ENCODE assay signal across 21 cellular contexts in genomic region chr12:11577658-11578260, GRCh38.
DNase-seq lines count a peak whose midpoint lies in the region; ATAC-seq, FAIRE-seq and TF ChIP-seq lines count a peak whose summit lies in the region.
"Had no signal": no experiment of that assay in that cellular context is flagged by ENCODE, and none has a peak within 500 bp of the region (broad histone marks: within the 10 kb centered on the region; RNA-seq: fewer than 3 reads in every experiment).

No MANE protein-coding gene starts in this region.

- peaks cover 0 to 6% of the 10 kb centered on the region in 2 donors for H3K36me3 Mint-ChIP-seq in CD14-positive monocyte

- no peak overlapping the region for H3K27ac Mint-ChIP-seq in CD14-positive monocyte
- H3K27ac Mint-ChIP-seq: naive thymus-derived CD8-positive, alpha-beta T cell had no signal

- H3K9ac ChIP-seq in smooth muscle cell (ENCODE audit: low read depth), result no peak overlapping the region

- DNase-seq in AG10803 (ENCODE audit: low read depth), result peak; percentile 17
- DNase-seq in GM12892 (ENCODE audit: insufficient read length), result no peak
- no peak for DNase-seq in RWPE2 (ENCODE audit: low spot score)
- peak; percentile 54 to 73 for DNase-seq in foreskin keratinocyte
- no peak for DNase-seq in CD14-positive monocyte (ENCODE audit: low spot score)
- DNase-seq in smooth muscle cell (lab: John Stamatoyannopoulos, UW; ENCODE audit: unreplicated experiment), result no peak
- DNase-seq: activated effector memory CD4-positive, alpha-beta T cell treated with Interleukin-2 at 50 U/mL for 16 hours; DMS 273 treated with DMSO at 0.1 percent for 48 hours; dorsolateral prefrontal cortex; GDM1; left cardiac atrium; naive thymus-derived CD8-positive, alpha-beta T cell; NCI-H1417; NCI-H510A treated with DMSO at 0.1 percent for 48 hours; ovary; right lobe of liver; SHP77; substantia nigra had no signal

- no peaks in the 10 kb centered on the region for H3K79me2 ChIP-seq in smooth muscle cell (ENCODE audit: low read depth)

- no peak for TF ChIP-seq POLR2A in GM12892 (IDR thresholded peaks at IDR 0.05; ENCODE audit: low read depth, low read length)

- H3K36me3 ChIP-seq in RWPE2 (ENCODE audit: low read depth) (no peaks in the 10 kb centered on the region), smooth muscle cell (ENCODE audit: low read depth) (no peaks in the 10 kb centered on the region)
- H3K36me3 ChIP-seq: ovary, right lobe of liver had no signal

- FAIRE-seq in GM12892 (lab: Jason Lieb, UNC), result peak; percentile 81

- peaks cover 45% of the 10 kb centered on the region for H3K4me1 Mint-ChIP-seq in CD14-positive monocyte

- H3K27me3 ChIP-seq in RWPE2 (ENCODE audit: insufficient read depth, poor library complexity, severe bottlenecking), result no peaks in the 10 kb centered on the region
- peaks cover 10% of the 10 kb centered on the region for H3K27me3 ChIP-seq in foreskin keratinocyte
- H3K27me3 ChIP-seq in smooth muscle cell (ENCODE audit: low read depth), result no peaks in the 10 kb centered on the region
- H3K27me3 ChIP-seq: dorsolateral prefrontal cortex, ovary, right lobe of liver had no signal

- H3K27me3 Mint-ChIP-seq in CD14-positive monocyte (ENCODE audit: low read depth in 3 of 3), result peaks cover 0 to 3% (median 0%) of the 10 kb centered on the region in 3 donors
- H3K27me3 Mint-ChIP-seq: activated CD4-positive, alpha-beta T cell treated with anti-CD3 and anti-CD28 coated beads for 36 hours had no signal

- no peak overlapping the region for H3K4me3 Mint-ChIP-seq in CD14-positive monocyte
- H3K4me3 Mint-ChIP-seq: activated CD4-positive, alpha-beta T cell treated with anti-CD3 and anti-CD28 coated beads for 36 hours; naive thymus-derived CD8-positive, alpha-beta T cell had no signal

- intact Hi-C loops in CD14-positive monocyte (cut with micrococcal nuclease), result loop anchor here in 1 of 2 donors (10.0 kb wide), 1 partner anchor 1137 kb away; the partner anchor contains the start of gene CDKN1B

- peaks cover 9% of the 10 kb centered on the region for H3F3A ChIP-seq in smooth muscle cell (ENCODE audit: low read depth)

- no peak overlapping the region for H3K27ac ChIP-seq in RWPE2 (ENCODE audit: poor library complexity, severe bottlenecking)
- no peak overlapping the region for H3K27ac ChIP-seq in foreskin keratinocyte
- H3K27ac ChIP-seq in smooth muscle cell (ENCODE audit: low read depth), result no peak overlapping the region
- H3K27ac ChIP-seq: dorsolateral prefrontal cortex, ovary, right lobe of liver had no signal

- no peak overlapping the region for H3K4me3 ChIP-seq in AG10803 (ENCODE audit: low read length)
- no peak overlapping the region for H3K4me3 ChIP-seq in RWPE2 (ENCODE audit: severe bottlenecking)
- no peak overlapping the region for H3K4me3 ChIP-seq in smooth muscle cell
- H3K4me3 ChIP-seq: dorsolateral prefrontal cortex, ovary, right lobe of liver had no signal

- TF ChIP-seq CTCF in AG10803 (conservative IDR thresholded peaks at IDR 0.05; ENCODE audit: low read length) (no peak), RWPE2 (IDR thresholded peaks at IDR 0.05; ENCODE audit: poor library complexity, severe bottlenecking) (no peak), foreskin keratinocyte (conservative IDR thresholded peaks at IDR 0.05) (no peak), CD14-positive monocyte (IDR thresholded peaks at IDR 0.05) (no peak), smooth muscle cell (IDR thresholded peaks at IDR 0.05; ENCODE audit: borderline replicate concordance, insufficient read depth, poor library complexity, severe bottlenecking) (no peak)

- H3K9me3 Mint-ChIP-seq in CD14-positive monocyte, result peaks cover 4 to 11% (median 6%) of the 10 kb centered on the region in 7 donors

- peaks cover 36% of the 10 kb centered on the region for H3K4me1 ChIP-seq in RWPE2 (ENCODE audit: insufficient read depth, poor library complexity, severe bottlenecking)
- peaks cover 31% of the 10 kb centered on the region for H3K4me1 ChIP-seq in foreskin keratinocyte
- no peaks in the 10 kb centered on the region for H3K4me1 ChIP-seq in smooth muscle cell (ENCODE audit: low read depth)
- H3K4me1 ChIP-seq: right lobe of liver had no signal

- ATAC-seq in RWPE2 (ENCODE audit: low read depth), result peak; percentile 66
- ATAC-seq in foreskin keratinocyte, result peak; percentile 53
- no peak for ATAC-seq in HG03565 (IDR thresholded peaks at IDR 0.05; ENCODE audit: unreplicated experiment)
- ATAC-seq in GM19395 (IDR thresholded peaks at IDR 0.05; ENCODE audit: unreplicated experiment), result no peak
- ATAC-seq: left cardiac atrium; naive thymus-derived CD8-positive, alpha-beta T cell; right lobe of liver had no signal

- no peaks in the 10 kb centered on the region for H3K9me3 ChIP-seq in RWPE2 (ENCODE audit: severe bottlenecking)
- H3K9me3 ChIP-seq in smooth muscle cell (replicated peaks; ENCODE audit: low read depth), result no peaks in the 10 kb centered on the region
- H3K9me3 ChIP-seq: ovary, right lobe of liver had no signal

- no peak overlapping the region for H2AFZ ChIP-seq in smooth muscle cell (ENCODE audit: low read depth)

- WGBS in smooth muscle cell (ENCODE audit: low lambda C conversion rate), result 74% methylated on average over 4 of the region's 4 CpGs

- no peak overlapping the region for H3K4me2 ChIP-seq in smooth muscle cell

- no peaks in the 10 kb centered on the region for H4K20me1 ChIP-seq in smooth muscle cell (ENCODE audit: low read depth)

Comparison
In these comparisons a context has a peak if more than half of its experiments do, and no peak if none do; other contexts are left out.
1. DNase-seq: peak in AG10803 (single experiment) and foreskin keratinocyte (2 of 2); none in GM12892 (single experiment), RWPE2 (single experiment), CD14-positive monocyte (single experiment) and smooth muscle cell (single experiment).
2. ATAC-seq: peak in RWPE2 (single experiment) and foreskin keratinocyte (single experiment); none in HG03565 (single experiment) and GM19395 (single experiment).